In genomic region chr17:60391419-60392041, GRCh38 we compare ENCODE assay signal across 8 cellular contexts. TPM values are rescaled to one million over a fixed set of nuclear protein-coding genes. Genes with fewer than 3 reads are reported as not detected.
A peak's percentile ranks its signal among the peaks of the same experiment; 100 is the strongest.
DNase-seq lines count a peak whose midpoint lies in the region; ATAC-seq, FAIRE-seq and TF ChIP-seq lines count a peak whose summit lies in the region.

No MANE protein-coding gene starts in this region.

- TF ChIP-seq POLR2A in H54 (IDR thresholded peaks at IDR 0.05; ENCODE audit: low read depth, low read length) = no peak

- DNase-seq in T-helper 2 cell treated with Interferon-gamma antibody and Interleukin-4, amounts not matched to agents 5 μg/mL and 100 μg/mL, for 36 hours (ENCODE audit: low spot score) = no peak
- DNase-seq in T-helper 2 cell (no peak), PC-9 (no peak), endothelial cell (ENCODE audit: low spot score) (peak; percentile 72), naive B cell (peak; percentile 7), H54 (ENCODE audit: insufficient read length, low spot score) (no peak), AML-193 (lab: John Stamatoyannopoulos, UW) (no peak)

- H3K27ac Mint-ChIP-seq in T-helper 2 cell treated with Interferon-gamma antibody and Interleukin-4, amounts not matched to agents 5 μg/mL and 100 μg/mL, for 36 hours = peak overlapping the region; percentile 96
- H3K27ac Mint-ChIP-seq in endothelial cell (ENCODE audit: unreplicated experiment) (peak overlapping the region; percentile 91), naive B cell (peak overlapping the region; percentile 95 to 99 (median 98))

- H3K9me3 Mint-ChIP-seq in T-helper 2 cell treated with Interferon-gamma antibody and Interleukin-4, amounts not matched to agents 5 μg/mL and 100 μg/mL, for 36 hours = no peaks in the 10 kb centered on the region
- H3K9me3 Mint-ChIP-seq in endothelial cell (ENCODE audit: unreplicated experiment) (no peaks in the 10 kb centered on the region), naive B cell (no peaks in the 10 kb centered on the region)

- peaks cover 48% of the 10 kb centered on the region for H3K4me1 Mint-ChIP-seq in T-helper 2 cell treated with Interferon-gamma antibody and Interleukin-4, amounts not matched to agents 5 μg/mL and 100 μg/mL, for 36 hours (ENCODE audit: low read depth)
- H3K4me1 Mint-ChIP-seq in endothelial cell (ENCODE audit: unreplicated experiment) = peaks cover 41% of the 10 kb centered on the region
- peaks cover 45 to 65% (median 62%) of the 10 kb centered on the region in 3 donors for H3K4me1 Mint-ChIP-seq in naive B cell

- H3K9me2 ChIP-seq in PC-9 (ENCODE audit: insufficient read depth) = no peaks in the 10 kb centered on the region

- no peak for FAIRE-seq in H54 (lab: Jason Lieb, UNC)

- peaks cover 51% of the 10 kb centered on the region for H3K79me2 ChIP-seq in PC-9 (ENCODE audit: low read depth)

- H3K4me2 ChIP-seq in PC-9 = peak overlapping the region; percentile 97

- peak overlapping the region; percentile 94 for H3K4me3 Mint-ChIP-seq in T-helper 2 cell treated with Interferon-gamma antibody and Interleukin-4, amounts not matched to agents 5 μg/mL and 100 μg/mL, for 36 hours
- H3K4me3 Mint-ChIP-seq in endothelial cell (ENCODE audit: unreplicated experiment) (peak overlapping the region; percentile 98), naive B cell (peak overlapping the region; percentile 84 to 98 (median 96))

- BruUV-seq in PC-9 (replicated peaks; lab: Mats Ljungman, UMichigan) = no TSS peak

- no peaks in the 10 kb centered on the region for H3K27me3 Mint-ChIP-seq in T-helper 2 cell treated with Interferon-gamma antibody and Interleukin-4, amounts not matched to agents 5 μg/mL and 100 μg/mL, for 36 hours (ENCODE audit: low read depth)
- H3K27me3 Mint-ChIP-seq in endothelial cell (ENCODE audit: unreplicated experiment) (peaks cover 8% of the 10 kb centered on the region), naive B cell (no peaks in the 10 kb centered on the region)

- POLR2A ChIA-PET in PC-9 (lab: Charles Lee; ENCODE audit: unreplicated experiment) = interaction anchor here (0.6 to 0.9 kb wide), 5 partner anchors 20 to 1189 kb away, joined by 4 to 19 read pairs (median 9); partner anchors contain the start of genes PPM1D and RNFT1

- H3K27ac ChIP-seq in PC-9 = peak overlapping the region; percentile 79

- H3K4me3 ChIP-seq in PC-9 = peak overlapping the region; percentile 88

- peaks cover 28% of the 10 kb centered on the region for H3K4me1 ChIP-seq in PC-9 (replicated peaks; ENCODE audit: insufficient read depth)

- no peaks in the 10 kb centered on the region for H3K27me3 ChIP-seq in PC-9 (ENCODE audit: insufficient read depth, low read depth)

- no peaks in the 10 kb centered on the region for H3K36me3 ChIP-seq in PC-9 (ENCODE audit: low read depth)

- no peaks in the 10 kb centered on the region for H3K36me3 Mint-ChIP-seq in T-helper 2 cell treated with Interferon-gamma antibody and Interleukin-4, amounts not matched to agents 5 μg/mL and 100 μg/mL, for 36 hours (ENCODE audit: low read depth)
- H3K36me3 Mint-ChIP-seq in endothelial cell (ENCODE audit: low read depth, unreplicated experiment) (peaks cover 7% of the 10 kb centered on the region), naive B cell (no peaks in the 10 kb centered on the region)

- no peaks in the 10 kb centered on the region for H3K9me3 ChIP-seq in PC-9 (ENCODE audit: insufficient read depth, low read depth)

- H2AFZ ChIP-seq in PC-9 = peak overlapping the region; percentile 85

- CTCF ChIA-PET in PC-9 (lab: Charles Lee) = interaction anchor here (0.7 kb wide), 2 partner anchors 139 to 1017 kb away, joined by 3 read pairs; no protein-coding TSS in a partner anchor

- TF ChIP-seq CTCF in PC-9 (conservative IDR thresholded peaks at IDR 0.05) = no peak
- no peak for TF ChIP-seq CTCF in endothelial cell (IDR thresholded peaks at IDR 0.05; ENCODE audit: unreplicated experiment)

- ATAC-seq in HG02852 (IDR thresholded peaks at IDR 0.05; ENCODE audit: unreplicated experiment) = peak; percentile 39
- ATAC-seq in naive B cell (ENCODE audit: low read depth in 2 of 2) = peak; percentile 35

- H3F3A ChIP-seq in PC-9 (ENCODE audit: insufficient read depth, low read depth) = peaks cover 40% of the 10 kb centered on the region

- H4K20me1 ChIP-seq in PC-9 (ENCODE audit: insufficient read depth) = peaks cover 13% of the 10 kb centered on the region; the same call in 1 of the 2 replicates

- intact Hi-C loops in PC-9 (cut with micrococcal nuclease; ENCODE audit: unreplicated experiment) = loop anchor here (2.0 kb wide), 1 partner anchor 209 kb away; the partner anchor contains the start of gene PPM1D

RNA-seq across cellular contexts. Expression of gene USP32, which starts 0.4 kb away (rescaled TPM):
- total RNA-seq in PC-9 (2021) (32.3 and 32.6 TPM in 2 replicates), endothelial cell (ENCODE audit: unreplicated experiment) (37.4 TPM)
- 10 to 100 TPM in 4 of 6 donors, 1 to 10 TPM in 1, not detected in 1; 7.3 to 16.2 (median 14.1) TPM for polyA plus RNA-seq in naive B cell (ENCODE audit: low read depth in 6 of 6)

RNA-seq across cellular contexts. Expression of gene CHCT1, which starts 30.8 kb away (rescaled TPM):
- total RNA-seq in PC-9 (2021) = not detected in 2 replicates
- total RNA-seq in endothelial cell (ENCODE audit: unreplicated experiment) = not detected
- under 1 TPM in 1 of 6 donors, not detected in 5; 0.45 TPM for polyA plus RNA-seq in naive B cell (ENCODE audit: low read depth in 6 of 6)

Comparison
In these comparisons a context has a peak if more than half of its experiments do, and no peak if none do; other contexts are left out.
1. DNase-seq: peak in endothelial cell (single experiment) and naive B cell (single experiment); none in T-helper 2 cell treated with Interferon-gamma antibody and Interleukin-4, amounts not matched to agents 5 μg/mL and 100 μg/mL, for 36 hours (single experiment), T-helper 2 cell (0 of 5), PC-9 (0 of 2), H54 (single experiment) and AML-193 (0 of 2).
2. Peak in every context shown above with its lines, with median percentiles within 50 percentile points of each other: H3K27ac Mint-ChIP-seq and H3K4me3 Mint-ChIP-seq.